In the genomic region with DNA sequence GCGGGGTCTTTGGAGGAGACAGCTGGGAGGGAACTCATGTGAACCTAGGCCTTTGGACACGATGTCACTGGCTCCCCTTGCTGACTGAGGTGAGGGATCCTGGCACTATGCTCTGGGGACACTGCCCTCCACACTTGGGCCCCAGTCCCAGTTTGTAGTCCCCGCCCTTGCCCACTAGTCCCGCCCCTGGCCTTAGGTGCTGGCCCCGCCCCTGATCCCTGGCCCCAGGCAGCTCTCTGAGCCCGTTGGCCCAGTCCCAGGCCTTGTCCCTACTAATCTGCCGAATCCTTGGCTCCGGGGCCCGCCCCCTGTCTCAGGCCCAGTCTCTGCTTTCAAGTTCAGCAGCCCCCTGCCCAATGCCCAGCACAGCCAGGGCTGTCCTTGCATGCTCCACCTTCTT, we compare ENCODE assay signal across 24 cellular contexts.
DNase-seq lines count a peak whose midpoint lies in the region; ATAC-seq and TF ChIP-seq lines count a peak whose summit lies in the region.
"Had no signal": no experiment of that assay in that cellular context is flagged by ENCODE, and none has a peak within 500 bp of the region (broad histone marks: within the 10 kb centered on the region; RNA-seq: fewer than 3 reads in every experiment).

No MANE protein-coding gene starts in this region.

- H3K36me3 ChIP-seq in endodermal cell (ENCODE audit: control insufficient read depth, insufficient read depth, low read length), result no peaks in the 10 kb centered on the region
- H3K36me3 ChIP-seq in upper lobe of left lung, result no peaks in the 10 kb centered on the region
- H3K36me3 ChIP-seq: esophagus muscularis mucosa, left ventricle myocardium inferior, SJCRH30 had no signal

- no peaks in the 10 kb centered on the region for H3K36me3 Mint-ChIP-seq in activated CD8-positive, alpha-beta memory T cell treated with anti-CD3 and anti-CD28 coated beads, Interleukin-2, amount 10 ng/mL, durations not matched to agents 7 days and 5 days
- H3K36me3 Mint-ChIP-seq in endodermal cell (ENCODE audit: low read depth) (no peaks in the 10 kb centered on the region), memory B cell (no peaks in the 10 kb centered on the region)
- H3K36me3 Mint-ChIP-seq: activated naive CD4-positive, alpha-beta T cell treated with anti-CD3 and anti-CD28 coated beads, Interleukin-2, amount 50 U/mL, for 72 hours had no signal

- peak; percentile 23 for ATAC-seq in activated CD8-positive, alpha-beta memory T cell treated with anti-CD3 and anti-CD28 coated beads, Interleukin-2, amount 10 ng/mL, durations not matched to agents 7 days and 5 days
- ATAC-seq in memory B cell (ENCODE audit: low read depth) (no peak), upper lobe of left lung (ENCODE audit: low FRiP score in 2 of 2) (no peak), HG03342 (IDR thresholded peaks at IDR 0.05; ENCODE audit: unreplicated experiment) (no peak), GM21529 (IDR thresholded peaks at IDR 0.05; ENCODE audit: unreplicated experiment) (no peak)
- ATAC-seq: activated naive CD4-positive, alpha-beta T cell treated with anti-CD3 and anti-CD28 coated beads, Interleukin-2, amount 50 U/mL, for 72 hours; activated T-cell treated with anti-CD3 and anti-CD28 coated beads, Interleukin-2, amount 50 U/mL, for 72 hours had no signal

- peaks cover 20% of the 10 kb centered on the region for H3K27me3 Mint-ChIP-seq in activated CD8-positive, alpha-beta memory T cell treated with anti-CD3 and anti-CD28 coated beads, Interleukin-2, amount 10 ng/mL, durations not matched to agents 7 days and 5 days
- H3K27me3 Mint-ChIP-seq in endodermal cell (ENCODE audit: insufficient read depth), result no peaks in the 10 kb centered on the region
- H3K27me3 Mint-ChIP-seq in memory B cell, result no peaks in the 10 kb centered on the region
- H3K27me3 Mint-ChIP-seq: B cell had no signal

- TF ChIP-seq CTCF in endodermal cell (conservative IDR thresholded peaks at IDR 0.05) (no peak), upper lobe of left lung (IDR thresholded peaks at IDR 0.05) (no peak)

- H3K9ac ChIP-seq in endodermal cell (ENCODE audit: extremely low read depth, low read length, poor library complexity, severe bottlenecking), result no peak overlapping the region

- no peaks in the 10 kb centered on the region for H3K9me3 Mint-ChIP-seq in activated CD8-positive, alpha-beta memory T cell treated with anti-CD3 and anti-CD28 coated beads, Interleukin-2, amount 10 ng/mL, durations not matched to agents 7 days and 5 days (ENCODE audit: low read depth)
- H3K9me3 Mint-ChIP-seq in endodermal cell (no peaks in the 10 kb centered on the region), memory B cell (peaks cover 2% of the 10 kb centered on the region)
- H3K9me3 Mint-ChIP-seq: activated naive CD4-positive, alpha-beta T cell treated with anti-CD3 and anti-CD28 coated beads, Interleukin-2, amount 50 U/mL, for 72 hours; activated T-cell treated with anti-CD3 and anti-CD28 coated beads, Interleukin-2, amount 50 U/mL, for 72 hours had no signal

- H3K27me3 ChIP-seq in endodermal cell (ENCODE audit: control insufficient read depth, insufficient read depth, low read length, poor library complexity, severe bottlenecking) (no peaks in the 10 kb centered on the region), upper lobe of left lung (no peaks in the 10 kb centered on the region)
- H3K27me3 ChIP-seq: esophagus muscularis mucosa, SJCRH30 had no signal

- H3K27ac Mint-ChIP-seq in activated CD8-positive, alpha-beta memory T cell treated with anti-CD3 and anti-CD28 coated beads, Interleukin-2, amount 10 ng/mL, durations not matched to agents 7 days and 5 days, result no peak overlapping the region
- H3K27ac Mint-ChIP-seq in endodermal cell (no peak overlapping the region), memory B cell (peak overlapping the region; percentile 28)
- H3K27ac Mint-ChIP-seq: activated naive CD4-positive, alpha-beta T cell treated with anti-CD3 and anti-CD28 coated beads, Interleukin-2, amount 50 U/mL, for 72 hours; activated T-cell treated with anti-CD3 and anti-CD28 coated beads, Interleukin-2, amount 50 U/mL, for 72 hours; B cell had no signal

- no peak for DNase-seq in activated CD8-positive, alpha-beta memory T cell treated with anti-CD3 and anti-CD28 coated beads, Interleukin-2, amount 10 ng/mL, durations not matched to agents 7 days and 5 days
- no peak for DNase-seq in activated CD8-positive, alpha-beta memory T cell treated with anti-CD3 and anti-CD28 coated beads, Interleukin-2, amount 50 U/mL, for 48 hours
- DNase-seq in endodermal cell (peak; percentile 91), memory B cell (ENCODE audit: low spot score in 2 of 2) (no peak), upper lobe of left lung (peak; percentile 49 to 68), SHP77 treated with DMSO at 0.1 percent for 48 hours (lab: John Stamatoyannopoulos, UW) (no peak)
- DNase-seq: activated T-cell treated with anti-CD3 and anti-CD28 coated beads, Interleukin-2, amount 50 U/mL, for 72 hours; cerebellar nuclear complex; DND-41; effector memory CD4-positive, alpha-beta T cell; left ventricle myocardium inferior; NCI-H1092; NCI-H1930; NCI-H2227 treated with DMSO at 0.1 percent for 48 hours; NCI-H748 treated with DMSO at 0.1 percent for 48 hours; SJCRH30; stimulated activated naive CD4-positive, alpha-beta T cell treated with Interleukin-2 at 50 U/mL for 16 hours; T-helper 1 cell had no signal

- WGBS in endodermal cell (ENCODE audit: insufficient coverage in 1 of 2, insufficient read length in 1 of 2), 2 experiments, result 92 to 97% methylated on average over 6 to 9 of the region's 9 CpGs
- WGBS in upper lobe of left lung, 2 donors, result 68 to 80% methylated on average over 6 to 9 of the region's 9 CpGs

- no peak overlapping the region for H3K27ac ChIP-seq in endodermal cell (ENCODE audit: low read depth, low read length)
- no peak overlapping the region for H3K27ac ChIP-seq in upper lobe of left lung
- H3K27ac ChIP-seq: esophagus muscularis mucosa, left ventricle myocardium inferior, SJCRH30, skin epidermis had no signal

- no peak overlapping the region for H3K4me3 Mint-ChIP-seq in activated CD8-positive, alpha-beta memory T cell treated with anti-CD3 and anti-CD28 coated beads, Interleukin-2, amount 10 ng/mL, durations not matched to agents 7 days and 5 days
- H3K4me3 Mint-ChIP-seq in endodermal cell, result no peak overlapping the region
- no peak overlapping the region for H3K4me3 Mint-ChIP-seq in memory B cell
- H3K4me3 Mint-ChIP-seq: activated T-cell treated with anti-CD3 and anti-CD28 coated beads, Interleukin-2, amount 50 U/mL, for 72 hours; B cell had no signal

- H3K4me1 Mint-ChIP-seq in activated CD8-positive, alpha-beta memory T cell treated with anti-CD3 and anti-CD28 coated beads, Interleukin-2, amount 10 ng/mL, durations not matched to agents 7 days and 5 days, result peaks cover 5% of the 10 kb centered on the region
- H3K4me1 Mint-ChIP-seq in endodermal cell (peaks cover 55% of the 10 kb centered on the region), memory B cell (peaks cover 30% of the 10 kb centered on the region)

- H3K4me3 ChIP-seq in endodermal cell (ENCODE audit: low read length), result no peak overlapping the region
- no peak overlapping the region for H3K4me3 ChIP-seq in upper lobe of left lung
- H3K4me3 ChIP-seq: esophagus muscularis mucosa, left ventricle myocardium inferior, SJCRH30, skin epidermis had no signal

- no peak for TF ChIP-seq POLR2A in upper lobe of left lung (IDR thresholded peaks at IDR 0.05)

- peaks cover 11% of the 10 kb centered on the region for H3K4me1 ChIP-seq in endodermal cell (ENCODE audit: control insufficient read depth, insufficient read depth, low read length)
- peaks cover 0 to 6% (median 3%) of the 10 kb centered on the region in 4 donors for H3K4me1 ChIP-seq in upper lobe of left lung
- H3K4me1 ChIP-seq: esophagus muscularis mucosa, left ventricle myocardium inferior, SJCRH30 had no signal

- CTCF ChIA-PET in activated CD8-positive, alpha-beta memory T cell treated with anti-CD3 and anti-CD28 coated beads, Interleukin-2, amount 10 ng/mL, durations not matched to agents 7 days and 5 days (lab: Charles Lee), result no interaction called here

- H3K9me3 ChIP-seq in endodermal cell (ENCODE audit: control insufficient read depth, low read length) (no peaks in the 10 kb centered on the region), upper lobe of left lung (no peaks in the 10 kb centered on the region)
- H3K9me3 ChIP-seq: esophagus muscularis mucosa, left ventricle myocardium inferior, SJCRH30 had no signal

- TF ChIP-seq EP300 in upper lobe of left lung (IDR thresholded peaks at IDR 0.05), result no peak

Comparison
In these comparisons a context has a peak if more than half of its experiments do, and no peak if none do; other contexts are left out.
1. DNase-seq: peak in endodermal cell (single experiment) and upper lobe of left lung (2 of 2); none in activated CD8-positive, alpha-beta memory T cell treated with anti-CD3 and anti-CD28 coated beads, Interleukin-2, amount 10 ng/mL, durations not matched to agents 7 days and 5 days (single experiment), activated CD8-positive, alpha-beta memory T cell treated with anti-CD3 and anti-CD28 coated beads, Interleukin-2, amount 50 U/mL, for 48 hours (single experiment), memory B cell (0 of 2) and SHP77 treated with DMSO at 0.1 percent for 48 hours (single experiment).